18 cellular contexts compared by ENCODE assay signal in the genomic region with DNA sequence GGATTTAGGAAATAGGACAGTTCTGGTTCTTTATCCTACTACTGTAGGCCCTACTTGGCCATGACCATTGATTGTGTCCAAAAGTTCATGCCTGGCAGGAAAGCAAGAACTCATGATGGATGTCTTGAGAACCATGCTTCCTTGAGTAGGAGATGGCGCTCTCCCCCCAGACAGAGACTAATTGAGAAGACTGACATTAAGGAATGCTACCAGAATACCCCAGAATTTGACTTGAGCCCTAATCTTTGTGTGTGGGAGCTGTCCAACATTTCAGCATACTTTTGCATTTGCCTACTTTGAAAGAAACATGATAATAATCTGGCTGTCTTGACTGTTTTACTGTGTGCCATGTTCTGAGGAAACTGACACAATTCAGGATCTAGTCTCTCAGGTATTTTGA. TPM values are rescaled to one million over a fixed set of nuclear protein-coding genes. Genes with fewer than 3 reads are reported as not detected.
DNase-seq lines count a peak whose midpoint lies in the region; ATAC-seq, FAIRE-seq and TF ChIP-seq lines count a peak whose summit lies in the region.
"Had no signal": no experiment of that assay in that cellular context is flagged by ENCODE, and none has a peak within 500 bp of the region (broad histone marks: within the 10 kb centered on the region; RNA-seq: fewer than 3 reads in every experiment).

No MANE protein-coding gene starts in this region.

- intact Hi-C loops in HepG2 (cut with micrococcal nuclease; ENCODE audit: unreplicated experiment) (no loop called here), right lobe of liver (cut with DNase I) (no loop called here)

- H3K27me3 ChIP-seq in HepG2 (ENCODE audit: control insufficient read depth in 1 of 2, insufficient read depth in 2 of 2, low read length in 2 of 2) = peaks cover 0 to 18% of the 10 kb centered on the region in 2 experiments; a peak in 1 of 5 replicates
- H3K27me3 ChIP-seq in right lobe of liver = no peaks in the 10 kb centered on the region
- no peaks in the 10 kb centered on the region for H3K27me3 ChIP-seq in SK-N-SH (ENCODE audit: insufficient read depth)
- H3K27me3 ChIP-seq: Peyer's patch had no signal

- no peaks in the 10 kb centered on the region for H3K9me3 ChIP-seq in HepG2 (ENCODE audit: low read length)
- no peaks in the 10 kb centered on the region for H3K9me3 ChIP-seq in right lobe of liver
- no peaks in the 10 kb centered on the region for H3K9me3 ChIP-seq in SK-N-SH
- H3K9me3 ChIP-seq: Caco-2, Peyer's patch had no signal

- no peak for TF ChIP-seq EP300 in HepG2 (IDR thresholded peaks at IDR 0.05; ENCODE audit: low read depth in 2 of 2, low read length in 2 of 2)
- TF ChIP-seq EP300 in HepG2 (CRISPR knock-in tag; IDR thresholded peaks at IDR 0.05; ENCODE audit: borderline replicate concordance) = no peak
- TF ChIP-seq EP300 in SK-N-SH (IDR thresholded peaks at IDR 0.05; ENCODE audit: borderline replicate concordance in 1 of 2, low read depth in 1 of 2, low read length in 1 of 2) = no peak

- no peaks in the 10 kb centered on the region for H3K36me3 ChIP-seq in HepG2 (replicated peaks in 1 of 2; ENCODE audit: control insufficient read depth in 1 of 2, insufficient read depth in 2 of 2, low read length in 2 of 2)
- no peaks in the 10 kb centered on the region for H3K36me3 ChIP-seq in right lobe of liver
- no peaks in the 10 kb centered on the region for H3K36me3 ChIP-seq in SK-N-SH (replicated peaks in 1 of 2; ENCODE audit: control insufficient read depth in 1 of 2, insufficient read depth in 2 of 2, low read length in 1 of 2)
- H3K36me3 ChIP-seq: Peyer's patch had no signal

- H3K79me2 ChIP-seq in HepG2 (ENCODE audit: insufficient read depth, low read length) = no peaks in the 10 kb centered on the region
- H3K79me2 ChIP-seq in SK-N-SH (ENCODE audit: insufficient read depth) = no peaks in the 10 kb centered on the region

- no peak overlapping the region for H3K4me2 ChIP-seq in HepG2 (ENCODE audit: low read depth, low read length)
- H3K4me2 ChIP-seq in SK-N-SH = no peak overlapping the region

- ATAC-seq in HepG2 (no peak), right lobe of liver (no peak)

- TF ChIP-seq POLR2A in HepG2 (IDR thresholded peaks at IDR 0.05; ENCODE audit: insufficient read depth in 1 of 2, low read depth in 2 of 2, low read length in 2 of 2) (no peak), right lobe of liver (IDR thresholded peaks at IDR 0.05) (no peak), GM12892 (IDR thresholded peaks at IDR 0.05; ENCODE audit: low read depth, low read length) (no peak)

- peak; percentile 26 for FAIRE-seq in HepG2 (lab: Jason Lieb, UNC)
- FAIRE-seq in GM12892 (lab: Jason Lieb, UNC) = no peak
- FAIRE-seq: H54 had no signal

- no peaks in the 10 kb centered on the region for H3K9me2 ChIP-seq in SK-N-SH

- no peak overlapping the region for H3K27ac ChIP-seq in HepG2 (ENCODE audit: extremely low read length, insufficient read depth, low read length)
- H3K27ac ChIP-seq in right lobe of liver = no peak overlapping the region
- no peak overlapping the region for H3K27ac ChIP-seq in SK-N-SH (ENCODE audit: low read depth in 2 of 2, low read length in 1 of 2)
- H3K27ac ChIP-seq: C4-2B, Peyer's patch had no signal

- TF ChIP-seq RAD21 in HepG2 (CRISPR knock-in tag; IDR thresholded peaks at IDR 0.05) (no peak), SK-N-SH (IDR thresholded peaks at IDR 0.05; ENCODE audit: low read length) (no peak)

- H3K9ac ChIP-seq in HepG2 (ENCODE audit: insufficient read depth, low read depth, low read length) (no peak overlapping the region), SK-N-SH (no peak overlapping the region)

- TF ChIP-seq CTCF in HepG2 (CRISPR knock-in tag; IDR thresholded peaks at IDR 0.05) (no peak), right lobe of liver (IDR thresholded peaks at IDR 0.05) (no peak), SK-N-SH (IDR thresholded peaks at IDR 0.05) (no peak), epithelial cell of esophagus (IDR thresholded peaks at IDR 0.05; ENCODE audit: insufficient read depth, low read depth, low read length, missing control alignments) (no peak)

- in situ Hi-C loops in HepG2 (cut with HindIII; ENCODE audit: extremely low pct_ligation_motif_present, low pct_unique_long_range_greater_than_20kb) = no loop called here

- POLR2A ChIA-PET in HepG2 (lab: Yijun Ruan, JAX) = interaction anchor here (0.6 kb wide), 1 partner anchor 94 kb away, joined by 3 read pairs; no protein-coding TSS in a partner anchor
- POLR2A ChIA-PET in SK-N-SH (lab: Yijun Ruan, JAX) = no interaction called here

- no peaks in the 10 kb centered on the region for H4K20me1 ChIP-seq in HepG2 (ENCODE audit: insufficient read depth, low read length)
- peaks cover 9% of the 10 kb centered on the region for H4K20me1 ChIP-seq in SK-N-SH (ENCODE audit: insufficient read depth)

- DNase-seq in HepG2 (ENCODE audit: low spot score) (no peak), right lobe of liver (no peak), SK-N-SH (no peak), epithelial cell of esophagus (ENCODE audit: low read depth) (peak; percentile 19), NCI-H1092 (lab: John Stamatoyannopoulos, UW) (no peak), HT-29 (ENCODE audit: low spot score) (no peak), GM12892 (ENCODE audit: insufficient read length) (no peak)
- DNase-seq in activated effector memory CD4-positive, alpha-beta T cell treated with anti-CD3 and anti-CD28 coated beads, Interleukin-2, amount 50 U/mL, for 16 hours = no peak
- DNase-seq: GDM1, IMR-90, NCI-H1105, NCI-H1694 treated with DMSO at 0.1 percent for 48 hours, NCI-H748 treated with DMSO at 0.1 percent for 48 hours, Peyer's patch, SHP77 treated with DMSO at 0.1 percent for 48 hours had no signal

- BruUV-seq in HepG2 (replicated peaks; lab: Mats Ljungman, UMichigan) = no TSS peak

- H3F3A ChIP-seq in SK-N-SH (replicated peaks; ENCODE audit: insufficient read depth) = peaks cover 10% of the 10 kb centered on the region

- no peak overlapping the region for H2AFZ ChIP-seq in HepG2 (ENCODE audit: low read length)
- H2AFZ ChIP-seq in SK-N-SH (ENCODE audit: low read depth) = no peak overlapping the region

- WGBS in HepG2 (ENCODE audit: low lambda C conversion rate) = 0% methylated on average over 1 of the region's 1 CpG
- 89% methylated on average over 1 of the region's 1 CpG for WGBS in right lobe of liver (ENCODE audit: insufficient coverage, low coverage, low lambda C conversion rate, missing lambda C conversion rate)
- 35% methylated on average over 1 of the region's 1 CpG for WGBS in SK-N-SH (ENCODE audit: low lambda C conversion rate)

- peaks cover 9% of the 10 kb centered on the region for H3K4me1 ChIP-seq in HepG2 (ENCODE audit: insufficient read depth, low read length)
- peaks cover 0 to 25% (median 10%) of the 10 kb centered on the region in 4 donors for H3K4me1 ChIP-seq in right lobe of liver
- peaks cover 0 to 4% of the 10 kb centered on the region in 2 experiments; a peak in 1 of 4 replicates for H3K4me1 ChIP-seq in SK-N-SH (ENCODE audit: control insufficient read depth in 1 of 2, insufficient read depth in 2 of 2, low read depth in 1 of 2, low read length in 1 of 2)
- H3K4me1 ChIP-seq: Peyer's patch had no signal

- CTCF ChIA-PET in HepG2 (lab: Yijun Ruan, JAX; ENCODE audit: low intra/inter-chr PET ratio, low total read pairs) = no interaction called here
- CTCF ChIA-PET in SK-N-SH (lab: Yijun Ruan, JAX) = interaction anchor here (1.0 to 25.8 kb wide), 11 partner anchors 10 to 148 kb away, joined by 3 to 257 read pairs (median 4); no protein-coding TSS in a partner anchor

- H3K4me3 ChIP-seq in HepG2 (replicated peaks in 1 of 3; ENCODE audit: insufficient read depth in 1 of 3, low read depth in 2 of 3, low read length in 3 of 3) = no peak overlapping the region
- H3K4me3 ChIP-seq in right lobe of liver = no peak overlapping the region
- H3K4me3 ChIP-seq in SK-N-SH (ENCODE audit: low read depth in 2 of 2, low read length in 1 of 2) = no peak overlapping the region
- no peak overlapping the region for H3K4me3 ChIP-seq in epithelial cell of esophagus (ENCODE audit: low read length)
- H3K4me3 ChIP-seq: Peyer's patch had no signal

RNA-seq across cellular contexts. Expression of gene MAPRE3, which starts 23.3 kb away (rescaled TPM):
- 0.20 and 0.31 TPM in 2 replicates for total RNA-seq in HepG2 (2016; rRNA removed; fragmentation: Illumina TruSeq; extraction: Trizol)
- total RNA-seq in HepG2 (2016; cell fraction: cytosol; rRNA removed; fragmentation: Illumina TruSeq; extraction: Trizol; ENCODE audit: low read depth) = 0.18 TPM in 1 of 2 replicates, not detected in the other
- 0.15 and 0.19 TPM in 2 replicates for total RNA-seq in HepG2 (2016; cell fraction: insoluble cytoplasmic fraction; rRNA removed; fragmentation: Illumina TruSeq; extraction: Trizol)
- total RNA-seq in HepG2 (2016; cell fraction: membrane; rRNA removed; fragmentation: Illumina TruSeq; extraction: Trizol) = 0.15 and 0.24 TPM in 2 replicates
- 0.60 and 0.99 TPM in 2 replicates for total RNA-seq in HepG2 (2016; cell fraction: nucleus; rRNA removed; fragmentation: Illumina TruSeq; extraction: Trizol)
- 0.73 and 0.91 TPM in 2 replicates for polyA plus RNA-seq in HepG2 (2011; rRNA removed)
- polyA plus RNA-seq in HepG2 (2011; cell fraction: cytosol; rRNA removed) = 0.34 and 0.65 TPM in 2 replicates
- 3.3 and 5.1 TPM in 2 replicates for polyA plus RNA-seq in HepG2 (2011; cell fraction: nucleus; rRNA removed)
- polyA plus RNA-seq in HepG2 (2012) = 0.91 and 2.1 TPM in 2 replicates
- 0.11 and 0.17 TPM in 2 replicates for polyA plus RNA-seq in HepG2 (2016; cell fraction: cytosol; fragmentation: Illumina TruSeq; extraction: Trizol; ENCODE audit: low read depth)
- polyA plus RNA-seq in HepG2 (2016; cell fraction: insoluble cytoplasmic fraction; fragmentation: Illumina TruSeq; extraction: Trizol; ENCODE audit: low read depth) = 0.59 and 0.88 TPM in 2 replicates
- 0.28 and 0.30 TPM in 2 replicates for polyA plus RNA-seq in HepG2 (2016; cell fraction: membrane; fragmentation: Illumina TruSeq; extraction: Trizol; ENCODE audit: low read depth)
- polyA plus RNA-seq in HepG2 (2016; cell fraction: nucleus; fragmentation: Illumina TruSeq; extraction: Trizol; ENCODE audit: insufficient read depth, low read depth) = 1.8 and 2.0 TPM in 2 replicates
- 0.44 and 3.1 TPM in 2 replicates for polyA minus RNA-seq in HepG2 (2011; rRNA and poly(A)+ RNA removed; ENCODE audit: low replicate concordance)
- polyA minus RNA-seq in HepG2 (2011; cell fraction: cytosol; rRNA and poly(A)+ RNA removed) = 0.69 TPM in 1 of 2 replicates, not detected in the other
- polyA minus RNA-seq in HepG2 (2011; cell fraction: nucleus; rRNA and poly(A)+ RNA removed) = 0.99 TPM in 1 of 2 replicates, not detected in the other
- total RNA-seq in right lobe of liver = 10 to 100 TPM; 13.7 to 22.3 (median 17.3) TPM
- 20.2 and 24.4 TPM in 2 replicates for polyA plus RNA-seq in SK-N-SH (2012; rRNA removed)
- 15.9 and 20.5 TPM in 2 replicates for polyA plus RNA-seq in SK-N-SH (2012; cell fraction: cytosol; rRNA removed)
- polyA plus RNA-seq in SK-N-SH (2012; cell fraction: nucleus; rRNA removed) = 67.4 and 80.9 TPM in 2 replicates
- 6.9 and 7.4 TPM in 2 replicates for total RNA-seq in HT-29 (2014; rRNA removed; shearing (Covaris generic))
- polyA plus RNA-seq in GM12892 (2012; ENCODE audit: missing spikeins) = 1.6 TPM

RNA-seq across cellular contexts. Expression of gene TMEM214, which starts 39.0 kb away (rescaled TPM):
- 28.0 and 58.3 TPM in 2 replicates for total RNA-seq in HepG2 (2016; rRNA removed; fragmentation: Illumina TruSeq; extraction: Trizol)
- 13.7 and 15.2 TPM in 2 replicates for total RNA-seq in HepG2 (2016; cell fraction: cytosol; rRNA removed; fragmentation: Illumina TruSeq; extraction: Trizol; ENCODE audit: low read depth)
- total RNA-seq in HepG2 (2016; cell fraction: insoluble cytoplasmic fraction; rRNA removed; fragmentation: Illumina TruSeq; extraction: Trizol) = 22.8 and 61.4 TPM in 2 replicates
- 24.2 and 24.6 TPM in 2 replicates for total RNA-seq in HepG2 (2016; cell fraction: membrane; rRNA removed; fragmentation: Illumina TruSeq; extraction: Trizol)
- 65.4 and 81.2 TPM in 2 replicates for total RNA-seq in HepG2 (2016; cell fraction: nucleus; rRNA removed; fragmentation: Illumina TruSeq; extraction: Trizol)
- polyA plus RNA-seq in HepG2 (2011; rRNA removed) = 132 and 137 TPM in 2 replicates
- polyA plus RNA-seq in HepG2 (2011; cell fraction: cytosol; rRNA removed) = 96.3 and 120 TPM in 2 replicates
- 355 and 421 TPM in 2 replicates for polyA plus RNA-seq in HepG2 (2011; cell fraction: nucleus; rRNA removed)
- 76.8 and 81.7 TPM in 2 replicates for polyA plus RNA-seq in HepG2 (2012)
- 15.5 and 16.9 TPM in 2 replicates for polyA plus RNA-seq in HepG2 (2016; cell fraction: cytosol; fragmentation: Illumina TruSeq; extraction: Trizol; ENCODE audit: low read depth)
- 43.0 and 58.5 TPM in 2 replicates for polyA plus RNA-seq in HepG2 (2016; cell fraction: insoluble cytoplasmic fraction; fragmentation: Illumina TruSeq; extraction: Trizol; ENCODE audit: low read depth)
- polyA plus RNA-seq in HepG2 (2016; cell fraction: membrane; fragmentation: Illumina TruSeq; extraction: Trizol; ENCODE audit: low read depth) = 30.0 and 37.0 TPM in 2 replicates
- 188 and 192 TPM in 2 replicates for polyA plus RNA-seq in HepG2 (2016; cell fraction: nucleus; fragmentation: Illumina TruSeq; extraction: Trizol; ENCODE audit: insufficient read depth, low read depth)
- polyA minus RNA-seq in HepG2 (2011; rRNA and poly(A)+ RNA removed; ENCODE audit: low replicate concordance) = 248 and 683 TPM in 2 replicates
- 150 and 151 TPM in 2 replicates for polyA minus RNA-seq in HepG2 (2011; cell fraction: cytosol; rRNA and poly(A)+ RNA removed)
- 219 and 243 TPM in 2 replicates for polyA minus RNA-seq in HepG2 (2011; cell fraction: nucleus; rRNA and poly(A)+ RNA removed)
- 10 to 100 TPM; 29.1 to 62.7 (median 50.0) TPM for total RNA-seq in right lobe of liver
- 69.4 and 80.2 TPM in 2 replicates for polyA plus RNA-seq in SK-N-SH (2012; rRNA removed)
- 25.4 and 37.4 TPM in 2 replicates for polyA plus RNA-seq in SK-N-SH (2012; cell fraction: cytosol; rRNA removed)
- 176 and 217 TPM in 2 replicates for polyA plus RNA-seq in SK-N-SH (2012; cell fraction: nucleus; rRNA removed)
- total RNA-seq in HT-29 (2014; rRNA removed; shearing (Covaris generic)) = 35.6 and 42.0 TPM in 2 replicates
- polyA plus RNA-seq in GM12892 (2012; ENCODE audit: missing spikeins) = 31.3 TPM

RNA-seq across cellular contexts. Expression of gene AGBL5, which starts 57.7 kb away (rescaled TPM):
- total RNA-seq in HepG2 (2016; rRNA removed; fragmentation: Illumina TruSeq; extraction: Trizol) (48.6 and 55.9 TPM in 2 replicates), right lobe of liver (1 to 10 TPM; 3.9 to 7.4 (median 6.4) TPM)
- total RNA-seq in HepG2 (2016; cell fraction: cytosol; rRNA removed; fragmentation: Illumina TruSeq; extraction: Trizol; ENCODE audit: low read depth) = 148 and 152 TPM in 2 replicates
- total RNA-seq in HepG2 (2016; cell fraction: insoluble cytoplasmic fraction; rRNA removed; fragmentation: Illumina TruSeq; extraction: Trizol) = 39.9 and 57.5 TPM in 2 replicates
- total RNA-seq in HepG2 (2016; cell fraction: membrane; rRNA removed; fragmentation: Illumina TruSeq; extraction: Trizol) = 249 and 253 TPM in 2 replicates
- 22.8 and 23.0 TPM in 2 replicates for total RNA-seq in HepG2 (2016; cell fraction: nucleus; rRNA removed; fragmentation: Illumina TruSeq; extraction: Trizol)
- polyA plus RNA-seq in HepG2 (2011; rRNA removed) (63.6 and 73.3 TPM in 2 replicates), SK-N-SH (2012; rRNA removed) (45.5 and 47.8 TPM in 2 replicates)
- polyA plus RNA-seq in HepG2 (2011; cell fraction: cytosol; rRNA removed) = 65.6 and 84.8 TPM in 2 replicates
- 45.3 and 47.1 TPM in 2 replicates for polyA plus RNA-seq in HepG2 (2011; cell fraction: nucleus; rRNA removed)
- polyA plus RNA-seq in HepG2 (2012) = 36.8 and 51.0 TPM in 2 replicates
- 247 and 251 TPM in 2 replicates for polyA plus RNA-seq in HepG2 (2016; cell fraction: cytosol; fragmentation: Illumina TruSeq; extraction: Trizol; ENCODE audit: low read depth)
- 54.3 and 66.5 TPM in 2 replicates for polyA plus RNA-seq in HepG2 (2016; cell fraction: insoluble cytoplasmic fraction; fragmentation: Illumina TruSeq; extraction: Trizol; ENCODE audit: low read depth)
- polyA plus RNA-seq in HepG2 (2016; cell fraction: membrane; fragmentation: Illumina TruSeq; extraction: Trizol; ENCODE audit: low read depth) = 277 and 306 TPM in 2 replicates
- polyA plus RNA-seq in HepG2 (2016; cell fraction: nucleus; fragmentation: Illumina TruSeq; extraction: Trizol; ENCODE audit: insufficient read depth, low read depth) = 44.5 and 47.6 TPM in 2 replicates
- polyA minus RNA-seq in HepG2 (2011; rRNA and poly(A)+ RNA removed; ENCODE audit: low replicate concordance) = 109 and 147 TPM in 2 replicates
- polyA minus RNA-seq in HepG2 (2011; cell fraction: cytosol; rRNA and poly(A)+ RNA removed) = 32.5 and 36.6 TPM in 2 replicates
- 26.1 and 37.3 TPM in 2 replicates for polyA minus RNA-seq in HepG2 (2011; cell fraction: nucleus; rRNA and poly(A)+ RNA removed)
- polyA plus RNA-seq in SK-N-SH (2012; cell fraction: cytosol; rRNA removed) = 32.0 and 43.2 TPM in 2 replicates
- polyA plus RNA-seq in SK-N-SH (2012; cell fraction: nucleus; rRNA removed) = 33.7 and 37.7 TPM in 2 replicates
- total RNA-seq in HT-29 (2014; rRNA removed; shearing (Covaris generic)) = 28.1 and 34.5 TPM in 2 replicates
- 18.1 TPM for polyA plus RNA-seq in GM12892 (2012; ENCODE audit: missing spikeins)

Comparison
In these comparisons a context has a peak if more than half of its experiments do, and no peak if none do; other contexts are left out.
1. Of the 25 proteins assayed by ChIP-seq in both HepG2 and SK-N-SH: peak only in HepG2: none; only in SK-N-SH: none; in both: REST; in neither: 24.